ENCODE assay signal across 1 cellular context in the genomic region with DNA sequence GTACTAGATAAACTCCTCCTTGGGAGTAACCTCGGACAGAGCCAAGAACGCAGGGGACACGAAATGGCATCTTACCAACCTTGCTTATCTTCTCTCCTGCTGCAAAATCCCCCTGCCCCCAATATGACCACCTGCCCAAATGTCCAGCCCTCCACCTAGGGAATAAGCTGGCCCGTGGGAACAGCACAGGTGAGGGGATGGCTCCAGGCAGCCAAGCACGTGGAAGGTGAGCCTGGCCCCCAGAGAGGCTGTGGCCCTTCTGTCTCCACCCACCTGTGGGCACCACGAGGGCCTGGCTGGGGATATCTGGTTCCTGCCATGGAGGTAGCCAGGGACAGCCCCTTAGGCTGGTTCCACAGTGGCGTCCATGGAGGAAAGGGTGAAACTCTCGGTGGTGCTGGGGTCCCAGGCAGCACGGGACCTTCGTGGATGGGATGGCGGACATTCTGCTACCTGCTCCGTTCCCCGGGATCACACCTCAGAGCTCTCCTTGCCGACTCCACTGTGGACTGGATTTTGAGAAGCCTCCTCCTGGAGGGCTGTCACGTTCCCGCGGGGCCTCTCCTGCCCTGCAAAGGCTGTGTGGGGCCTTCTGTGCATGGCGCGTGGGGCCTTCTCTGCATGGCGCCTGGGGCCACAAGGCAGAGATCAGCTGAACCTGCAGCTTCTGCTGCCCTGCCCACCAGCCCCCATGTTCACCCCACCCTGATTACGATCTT.
TF ChIP-seq lines count a peak whose summit lies in the region.

No MANE protein-coding gene starts in this region.

TF ChIP-seq in K562, 482 proteins besides CTCF, POLR2A, EP300 and RAD21 (continued from another document):
- TF ChIP-seq, protein P1, sequence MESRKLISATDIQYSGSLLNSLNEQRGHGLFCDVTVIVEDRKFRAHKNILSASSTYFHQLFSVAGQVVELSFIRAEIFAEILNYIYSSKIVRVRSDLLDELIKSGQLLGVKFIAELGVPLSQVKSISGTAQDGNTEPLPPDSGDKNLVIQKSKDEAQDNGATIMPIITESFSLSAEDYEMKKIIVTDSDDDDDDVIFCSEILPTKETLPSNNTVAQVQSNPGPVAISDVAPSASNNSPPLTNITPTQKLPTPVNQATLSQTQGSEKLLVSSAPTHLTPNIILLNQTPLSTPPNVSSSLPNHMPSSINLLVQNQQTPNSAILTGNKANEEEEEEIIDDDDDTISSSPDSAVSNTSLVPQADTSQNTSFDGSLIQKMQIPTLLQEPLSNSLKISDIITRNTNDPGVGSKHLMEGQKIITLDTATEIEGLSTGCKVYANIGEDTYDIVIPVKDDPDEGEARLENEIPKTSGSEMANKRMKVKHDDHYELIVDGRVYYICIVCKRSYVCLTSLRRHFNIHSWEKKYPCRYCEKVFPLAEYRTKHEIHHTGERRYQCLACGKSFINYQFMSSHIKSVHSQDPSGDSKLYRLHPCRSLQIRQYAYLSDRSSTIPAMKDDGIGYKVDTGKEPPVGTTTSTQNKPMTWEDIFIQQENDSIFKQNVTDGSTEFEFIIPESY (CRISPR knock-in tag; IDR thresholded peaks at IDR 0.05), result peak; percentile 53
- TF ChIP-seq, protein P2, sequence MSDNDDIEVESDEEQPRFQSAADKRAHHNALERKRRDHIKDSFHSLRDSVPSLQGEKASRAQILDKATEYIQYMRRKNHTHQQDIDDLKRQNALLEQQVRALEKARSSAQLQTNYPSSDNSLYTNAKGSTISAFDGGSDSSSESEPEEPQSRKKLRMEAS (CRISPR knock-in tag; IDR thresholded peaks at IDR 0.05), result peak; percentile 41; the same call in 1 of the 2 replicates
- TF ChIP-seq, protein P3, sequence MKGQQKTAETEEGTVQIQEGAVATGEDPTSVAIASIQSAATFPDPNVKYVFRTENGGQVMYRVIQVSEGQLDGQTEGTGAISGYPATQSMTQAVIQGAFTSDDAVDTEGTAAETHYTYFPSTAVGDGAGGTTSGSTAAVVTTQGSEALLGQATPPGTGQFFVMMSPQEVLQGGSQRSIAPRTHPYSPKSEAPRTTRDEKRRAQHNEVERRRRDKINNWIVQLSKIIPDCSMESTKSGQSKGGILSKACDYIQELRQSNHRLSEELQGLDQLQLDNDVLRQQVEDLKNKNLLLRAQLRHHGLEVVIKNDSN (CRISPR knock-in tag; IDR thresholded peaks at IDR 0.05), result 0 out of 2 replicates have a peak, but pooled peaks have one; percentile 13
- no peak for TF ChIP-seq FOXJ2 (tag; IDR thresholded peaks at IDR 0.05)
- no peak for TF ChIP-seq ZNF76 (CRISPR knock-in tag; IDR thresholded peaks at IDR 0.05; ENCODE audit: borderline replicate concordance)
- no peak for TF ChIP-seq SIX5 (IDR thresholded peaks at IDR 0.05; ENCODE audit: borderline replicate concordance in 1 of 2, insufficient read depth in 1 of 2, low read depth in 1 of 2, low read length in 2 of 2)
- no peak for TF ChIP-seq NCOA4 (IDR thresholded peaks at IDR 0.05; ENCODE audit: partially characterized antibody)
